8 cellular contexts compared by ENCODE assay signal in genomic region chr20:5788385-5788895, GRCh38. TPM values are rescaled to one million over a fixed set of nuclear protein-coding genes. Genes with fewer than 3 reads are reported as not detected.
DNase-seq lines count a peak whose midpoint lies in the region; ATAC-seq, FAIRE-seq and TF ChIP-seq lines count a peak whose summit lies in the region.

No MANE protein-coding gene starts in this region.

- no peak overlapping the region for H3K4me2 ChIP-seq in keratinocyte (ENCODE audit: control insufficient read depth, extremely low read depth, insufficient read depth, low read depth, low read length)

- no peak overlapping the region for H2AFZ ChIP-seq in keratinocyte (ENCODE audit: control insufficient read depth, low read length)

- no peaks in the 10 kb centered on the region for H4K20me1 ChIP-seq in keratinocyte (ENCODE audit: control insufficient read depth, extremely low read depth, insufficient read depth, low read length)

- FAIRE-seq in bronchial epithelial cell (lab: Jason Lieb, UNC) (no peak), keratinocyte (lab: Jason Lieb, UNC) (peak; percentile 84)

- POLR2A ChIA-PET in A673 (lab: Charles Lee; ENCODE audit: low non-redundant PET) = interaction anchor here (0.7 kb wide), 1 partner anchor 162 kb away, joined by 5 read pairs; the partner anchor contains the start of genes MCM8 and TRMT6

- no peak overlapping the region for H3K4me3 ChIP-seq in A673 (ENCODE audit: low read depth, low read length, poor library complexity, severe bottlenecking)
- H3K4me3 ChIP-seq in WERI-Rb-1 (ENCODE audit: low read depth, low read length) = no peak overlapping the region
- no peak overlapping the region for H3K4me3 ChIP-seq in bronchial epithelial cell (ENCODE audit: low read depth, low read length)
- no peak overlapping the region for H3K4me3 ChIP-seq in keratinocyte (ENCODE audit: control insufficient read depth in 2 of 3, extremely low read depth in 1 of 3, insufficient read depth in 2 of 3, low read depth in 1 of 3, low read length in 3 of 3)

- no peaks in the 10 kb centered on the region for H3K9me1 ChIP-seq in keratinocyte (ENCODE audit: control insufficient read depth, extremely low read depth, insufficient read depth, low read length)

- H3K36me3 ChIP-seq in A673 (ENCODE audit: insufficient read depth, low read length, poor library complexity, severe bottlenecking) (no peaks in the 10 kb centered on the region), WERI-Rb-1 (no peaks in the 10 kb centered on the region), bronchial epithelial cell (ENCODE audit: control insufficient read depth, insufficient read depth, low read length) (no peaks in the 10 kb centered on the region), keratinocyte (ENCODE audit: control insufficient read depth in 2 of 2, extremely low read depth in 1 of 2, insufficient read depth in 2 of 2, low read length in 2 of 2) (no peaks in the 10 kb centered on the region)

- dilution Hi-C loops in keratinocyte (cut with MboI; ENCODE audit: extremely low pct_ligation_motif_present, low sequenced_read_pairs) = loop anchor here (25.0 kb wide), 1 partner anchor 226 kb away; no protein-coding TSS in a partner anchor

- no peaks in the 10 kb centered on the region for H3K27me3 ChIP-seq in A673 (replicated peaks; ENCODE audit: insufficient read depth, low read depth, low read length, poor library complexity)
- H3K27me3 ChIP-seq in WERI-Rb-1 (ENCODE audit: insufficient read depth, low read depth, severe bottlenecking) = no peaks in the 10 kb centered on the region
- H3K27me3 ChIP-seq in bronchial epithelial cell (ENCODE audit: control insufficient read depth, insufficient read depth, low read length) = no peaks in the 10 kb centered on the region
- no peaks in the 10 kb centered on the region for H3K27me3 ChIP-seq in keratinocyte (ENCODE audit: control insufficient read depth, extremely low read depth, insufficient read depth, low read length)

- H3K9ac ChIP-seq in keratinocyte (ENCODE audit: control insufficient read depth, extremely low read depth, insufficient read depth, low read length) = no peak overlapping the region

- H3K4me1 ChIP-seq in A673 (ENCODE audit: insufficient read depth, low read length, poor library complexity, severe bottlenecking) = peaks cover 7% of the 10 kb centered on the region
- H3K4me1 ChIP-seq in keratinocyte (ENCODE audit: control insufficient read depth, extremely low read depth, insufficient read depth, low read length) = peaks cover 7% of the 10 kb centered on the region

- intact Hi-C loops in A673 (cut with micrococcal nuclease; ENCODE audit: unreplicated experiment) = loop anchor here (1.0 kb wide), 2 partner anchors 219 to 259 kb away; no protein-coding TSS in a partner anchor

- ATAC-seq in GM18858 (IDR thresholded peaks at IDR 0.05; ENCODE audit: unreplicated experiment) (peak; percentile 80), HG03342 (IDR thresholded peaks at IDR 0.05; ENCODE audit: unreplicated experiment) (peak; percentile 82)

- peak; percentile 89 for DNase-seq in A673 (ENCODE audit: low spot score)
- peak; percentile 92 for DNase-seq in NCI-H345 (lab: John Stamatoyannopoulos, UW)
- peak; percentile 81 for DNase-seq in WERI-Rb-1
- peak; percentile 82 for DNase-seq in bronchial epithelial cell (ENCODE audit: low read depth)
- DNase-seq in keratinocyte (ENCODE audit: low read depth, low spot score) = peak; percentile 73
- DNase-seq in stimulated activated CD4-positive, alpha-beta T cell treated with anti-CD3 and anti-CD28 coated beads, Interleukin-1b, Interleukin-23, amount 100 ng/mL, for 4 hours (ENCODE audit: low read depth in 2 of 2) = peak; percentile 30 to 77

- CTCF ChIA-PET in A673 (lab: Charles Lee) = interaction anchor here (0.5 to 2.2 kb wide), 6 partner anchors 219 to 259 kb away, joined by 3 to 34 read pairs (median 8); no protein-coding TSS in a partner anchor

- H3K9me3 ChIP-seq in A673 (ENCODE audit: low read depth, low read length, poor library complexity, severe bottlenecking) = no peaks in the 10 kb centered on the region
- H3K9me3 ChIP-seq in WERI-Rb-1 (ENCODE audit: severe bottlenecking) = no peaks in the 10 kb centered on the region
- H3K9me3 ChIP-seq in keratinocyte (ENCODE audit: control insufficient read depth, low read depth, low read length) = no peaks in the 10 kb centered on the region

- TF ChIP-seq CTCF in A673 (conservative IDR thresholded peaks at IDR 0.05; ENCODE audit: low read depth, low read length) (peak; percentile 90), WERI-Rb-1 (IDR thresholded peaks at IDR 0.05; ENCODE audit: low read depth, low read length) (peak; percentile 73), bronchial epithelial cell (IDR thresholded peaks at IDR 0.05; ENCODE audit: insufficient read depth, low read length, severe bottlenecking) (peak; percentile 73), keratinocyte (optimal IDR thresholded peaks at IDR 0.05 in 1 of 3, IDR thresholded peaks at IDR 0.05 in 1 of 3, conservative IDR thresholded peaks at IDR 0.05 in 1 of 3; ENCODE audit: extremely low read depth in 1 of 3, insufficient read depth in 2 of 3, low read length in 3 of 3) (peak; percentile 77 to 89 (median 77))

- H3K79me2 ChIP-seq in keratinocyte (ENCODE audit: control insufficient read depth, insufficient read depth, low read length) = no peaks in the 10 kb centered on the region

- H3K27ac ChIP-seq in A673 (ENCODE audit: low read depth, low read length, poor library complexity, severe bottlenecking) = no peak overlapping the region
- no peak overlapping the region for H3K27ac ChIP-seq in WERI-Rb-1
- H3K27ac ChIP-seq in keratinocyte (ENCODE audit: control insufficient read depth, insufficient read depth, low read length) = no peak overlapping the region

- no TSS peak for BruUV-seq in A673 (replicated peaks; lab: Mats Ljungman, UMichigan)

RNA-seq across cellular contexts. Expression of gene SHLD1, which starts 38.2 kb away (rescaled TPM):
- total RNA-seq in A673 (2021) (5.8 and 7.1 TPM in 2 replicates), bronchial epithelial cell (4.5 TPM in 2 replicates)
- 2.4 to 3.2 TPM (median 2.4 TPM) in 3 replicates for polyA plus RNA-seq in keratinocyte
- 0.56 TPM for polyA plus RNA-seq in keratinocyte (2011; ENCODE audit: low read depth)
- polyA plus RNA-seq in keratinocyte (2011; cell fraction: cytosol; rRNA removed) = 1.9 and 2.9 TPM in 2 replicates
- polyA plus RNA-seq in keratinocyte (2011; cell fraction: nucleus; rRNA removed) = 1.5 TPM in 2 replicates
- polyA plus RNA-seq in keratinocyte (2012; ENCODE audit: low replicate concordance) = 2.1 and 2.8 TPM in 2 replicates
- polyA minus RNA-seq in keratinocyte = 0.86 to 1.1 TPM in 2 of 3 replicates, not detected in the other
- not detected for polyA minus RNA-seq in keratinocyte (2011; cell fraction: cytosol; rRNA and poly(A)+ RNA removed)
- polyA minus RNA-seq in keratinocyte (2011; cell fraction: nucleus; rRNA and poly(A)+ RNA removed) = 0.95 and 2.2 TPM in 2 replicates
